In genomic region chrX:53538781-53539180, GRCh38 we compare ENCODE assay signal across 24 cellular contexts.
"Had no signal": no experiment of that assay in that cellular context is flagged by ENCODE, and none has a peak within 500 bp of the region (broad histone marks: within the 10 kb centered on the region; RNA-seq: fewer than 3 reads in every experiment).

No MANE protein-coding gene starts in this region.

- H3K9me3 ChIP-seq: colonic mucosa, left ventricle myocardium inferior, lower lobe of right lung, pancreas, psoas muscle, right lobe of liver, spleen, stomach had no signal

- H3K4me1 Mint-ChIP-seq: immature natural killer cell; memory B cell; mesothelial cell of epicardium; natural killer cell; neural progenitor cell; stimulated activated memory B cell treated with anti-CD40 and anti-IgM and Interleukin-4, amounts not matched to agents 10 μg/mL and 1 μg/mL and 100 μg/mL, for 72 hours had no signal

- H3K27me3 Mint-ChIP-seq: memory B cell; stimulated activated memory B cell treated with anti-CD40 and anti-IgM and Interleukin-4, amounts not matched to agents 10 μg/mL and 1 μg/mL and 100 μg/mL, for 72 hours had no signal

- ATAC-seq: foreskin keratinocyte; lower lobe of right lung; natural killer cell; pancreas; psoas muscle; right lobe of liver; stimulated activated memory B cell treated with anti-CD40 and anti-IgM and Interleukin-4, amounts not matched to agents 10 μg/mL and 1 μg/mL and 100 μg/mL, for 72 hours had no signal

- H3K27ac ChIP-seq: colonic mucosa, foreskin keratinocyte, left ventricle myocardium inferior, lower lobe of right lung, neural progenitor cell, pancreas, psoas muscle, right lobe of liver, spleen, stomach had no signal

- H3K36me3 ChIP-seq: colonic mucosa had no signal

- DNase-seq: colonic mucosa; dermis blood vessel endothelial cell; erythroblast; foreskin keratinocyte; immature natural killer cell; left ventricle myocardium inferior; lower lobe of right lung; natural killer cell; nucleus accumbens; pancreas; psoas muscle; retina; right lobe of liver; spleen; stimulated activated CD4-positive, alpha-beta T cell treated with anti-CD3 and anti-CD28 coated beads, Interleukin-15, amount 100 ng/mL, for 24 hours; stimulated activated CD4-positive, alpha-beta T cell treated with anti-CD3 and anti-CD28 coated beads, Interleukin-1b, Interleukin-23, amount 100 ng/mL, for 48 hours; stimulated activated CD4-positive, alpha-beta T cell treated with anti-CD3 and anti-CD28 coated beads, Interleukin-4, amount 100 ng/mL, for 24 hours; stomach; substantia nigra; trophoblast cell had no signal

- H3K27me3 ChIP-seq: colonic mucosa, foreskin keratinocyte, neural progenitor cell, pancreas, right lobe of liver, spleen, stomach had no signal

- H3K4me3 ChIP-seq: colonic mucosa, left ventricle myocardium inferior, lower lobe of right lung, neural progenitor cell, pancreas, psoas muscle, right lobe of liver, spleen, stomach had no signal

- H3K4me3 Mint-ChIP-seq: immature natural killer cell; memory B cell; mesothelial cell of epicardium; natural killer cell; neural progenitor cell; stimulated activated memory B cell treated with anti-CD40 and anti-IgM and Interleukin-4, amounts not matched to agents 10 μg/mL and 1 μg/mL and 100 μg/mL, for 72 hours had no signal

- H3K36me3 Mint-ChIP-seq: natural killer cell had no signal

- H3K4me1 ChIP-seq: colonic mucosa, foreskin keratinocyte, left ventricle myocardium inferior, lower lobe of right lung, neural progenitor cell, pancreas, psoas muscle, right lobe of liver, spleen, stomach had no signal

- H3K27ac Mint-ChIP-seq: memory B cell; mesothelial cell of epicardium; neural progenitor cell; stimulated activated memory B cell treated with anti-CD40 and anti-IgM and Interleukin-4, amounts not matched to agents 10 μg/mL and 1 μg/mL and 100 μg/mL, for 72 hours had no signal

- H3K9me3 Mint-ChIP-seq: immature natural killer cell; memory B cell; natural killer cell; stimulated activated memory B cell treated with anti-CD40 and anti-IgM and Interleukin-4, amounts not matched to agents 10 μg/mL and 1 μg/mL and 100 μg/mL, for 72 hours had no signal
